In the genomic region with DNA sequence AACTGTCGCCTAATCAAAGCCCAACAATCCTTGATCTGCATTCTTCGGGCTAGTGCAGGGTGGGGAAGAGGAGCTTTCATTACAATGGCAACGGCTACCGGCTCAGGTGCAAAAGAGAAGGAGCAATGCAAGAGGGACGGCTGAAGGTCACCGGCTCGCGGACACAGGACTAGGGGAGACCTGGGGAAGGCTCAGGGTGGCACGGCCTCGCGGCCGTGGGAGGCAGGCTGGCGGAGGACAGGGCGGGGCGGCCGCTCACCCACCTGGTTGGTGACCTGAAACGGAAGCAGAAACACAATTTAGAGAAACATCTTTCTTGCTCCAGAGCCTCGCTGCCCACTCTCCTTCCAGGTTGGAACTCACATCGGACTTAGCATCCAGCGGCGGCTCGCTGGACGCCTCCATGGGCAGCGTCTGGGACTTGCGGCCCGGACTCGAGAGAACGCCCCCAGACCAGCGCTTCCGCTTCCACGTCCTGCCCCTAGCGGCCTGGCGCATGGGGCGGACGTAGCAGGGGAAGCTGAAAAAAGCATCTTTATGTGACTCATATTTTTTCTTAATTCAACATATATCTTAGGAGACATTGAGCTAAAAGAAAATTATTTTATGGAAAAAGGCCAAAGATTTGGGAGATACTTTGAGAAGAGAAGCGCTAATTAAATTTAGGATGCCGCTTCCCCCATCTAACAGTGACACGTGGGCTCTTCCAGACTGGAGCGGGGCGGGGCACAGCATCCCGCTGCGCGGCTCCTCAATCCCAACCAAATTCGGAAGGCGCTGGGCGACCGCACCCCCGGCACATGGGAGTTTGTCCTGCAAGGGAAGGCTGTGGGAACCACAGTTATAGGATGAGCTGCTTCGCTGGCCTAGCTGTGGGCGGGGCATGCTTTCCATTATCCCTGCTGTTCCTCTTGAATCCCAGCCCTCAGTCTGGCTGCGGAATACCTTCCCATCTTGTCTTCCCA, we compare ENCODE assay signal across 8 cellular contexts. TPM values are rescaled to one million over a fixed set of nuclear protein-coding genes. Genes with fewer than 3 reads are reported as not detected.
A peak's percentile ranks its signal among the peaks of the same experiment; 100 is the strongest.
DNase-seq lines count a peak whose midpoint lies in the region; ATAC-seq and TF ChIP-seq lines count a peak whose summit lies in the region.

TSS of gene COMMD6 (minus strand) at position 441 of the 965 bp plus-strand sequence. CDS start at position 405, 36 bp downstream.

- POLR2A ChIA-PET in IMR-90 (lab: Charles Lee; ENCODE audit: unreplicated experiment), result interaction anchor here (0.6 to 1.1 kb wide), 3 partner anchors 13 to 34 kb away, joined by 3 to 5 read pairs (median 3); no protein-coding TSS in a partner anchor
- POLR2A ChIA-PET in PC-9 (lab: Charles Lee; ENCODE audit: unreplicated experiment), result no interaction called here

- H3K36me3 ChIP-seq in IMR-90 (ENCODE audit: control insufficient read depth, insufficient read depth, low read length), result peaks cover 9% of the 10 kb centered on the region
- H3K36me3 ChIP-seq in PC-9 (ENCODE audit: low read depth), result no peaks in the 10 kb centered on the region
- peaks cover 8% of the 10 kb centered on the region for H3K36me3 ChIP-seq in muscle layer of colon (ENCODE audit: insufficient read depth, low read length)

- H3K9me2 ChIP-seq in PC-9 (ENCODE audit: insufficient read depth), result no peaks in the 10 kb centered on the region

- WGBS in IMR-90 (ENCODE audit: extremely low coverage in 2 of 2, insufficient read length in 1 of 2), 2 experiments, result 0% methylated on average over 5 of the region's 51 CpGs; no CpG with 5 or more reads in 1 of the 2 experiments

- peak within 1 kb of the TSS; percentile 96 for H3K4ac ChIP-seq in IMR-90 (ENCODE audit: low read depth, low read length)

- H3K9ac ChIP-seq in IMR-90 (ENCODE audit: low read depth, low read length) (peak within 1 kb of the TSS; percentile 96), muscle layer of colon (ENCODE audit: low read length) (peak within 1 kb of the TSS; percentile 55)

- H2BK15ac ChIP-seq in IMR-90 (ENCODE audit: low read depth, low read length), result 0 out of 3 replicates have a peak within 1 kb of the TSS, but pooled peaks have one; percentile 61

- CTCF ChIA-PET in IMR-90 (lab: Yijun Ruan, JAX), result interaction anchor here (1.6 kb wide), 1 partner anchor 55 kb away, joined by 5 read pairs; the partner anchor contains the start of gene TBC1D4
- CTCF ChIA-PET in PC-9 (lab: Charles Lee), result interaction anchor here (0.7 to 0.9 kb wide), 2 partner anchors 11 to 12 kb away, joined by 3 read pairs; partner anchors contain the start of gene UCHL3

- intact Hi-C loops in IMR-90 (cut with micrococcal nuclease) (no loop called here), PC-9 (cut with micrococcal nuclease; ENCODE audit: unreplicated experiment) (loop anchor here (2.0 kb wide), 1 partner anchor 55 kb away; the partner anchor contains the start of gene TBC1D4)

- no peak for TF ChIP-seq RAD21 in IMR-90 (IDR thresholded peaks at IDR 0.05; ENCODE audit: low read length)

- peak within 1 kb of the TSS; percentile 76 for H2BK120ac ChIP-seq in IMR-90 (ENCODE audit: low read depth, low read length)

- H4K91ac ChIP-seq in IMR-90 (ENCODE audit: insufficient read depth, low read depth, low read length), result peak within 1 kb of the TSS; percentile 91

- TF ChIP-seq CTCF in IMR-90 (conservative IDR thresholded peaks at IDR 0.05; ENCODE audit: low read depth, low read length) (no peak), PC-9 (conservative IDR thresholded peaks at IDR 0.05) (peak; percentile 76)

- H3K4me3 ChIP-seq in IMR-90 (ENCODE audit: insufficient read depth, low read depth, low read length) (peak within 1 kb of the TSS; percentile 90), PC-9 (peak within 1 kb of the TSS; percentile 87), muscle layer of colon (ENCODE audit: low read depth in 1 of 2, low read length in 2 of 2) (peak within 1 kb of the TSS; percentile 84 to 89)

- H3K4me1 ChIP-seq in IMR-90 (ENCODE audit: control insufficient read depth, insufficient read depth, low read length) (peaks cover 3% of the 10 kb centered on the region; the same call in 1 of the 2 replicates), PC-9 (replicated peaks; ENCODE audit: insufficient read depth) (peaks cover 14% of the 10 kb centered on the region), muscle layer of colon (ENCODE audit: insufficient read depth, low read length) (peaks cover 16% of the 10 kb centered on the region)

- BruUV-seq in IMR-90 (replicated peaks; lab: Mats Ljungman, UMichigan) (TSS peak; percentile 51), PC-9 (replicated peaks; lab: Mats Ljungman, UMichigan) (TSS peak; percentile 68)

- H4K5ac ChIP-seq in IMR-90 (ENCODE audit: low read depth, low read length), result peak within 1 kb of the TSS; percentile 83

- peak within 1 kb of the TSS; percentile 85 for H2AK5ac ChIP-seq in IMR-90 (ENCODE audit: low read depth, low read length)

- peak within 1 kb of the TSS; percentile 99 for H3K23ac ChIP-seq in IMR-90 (ENCODE audit: low read depth, low read length)

- H3F3A ChIP-seq in PC-9 (ENCODE audit: insufficient read depth, low read depth), result peaks cover 3% of the 10 kb centered on the region; the same call in 1 of the 2 replicates

- in situ Hi-C loops in IMR-90 (cut with MboI; ENCODE audit: low sequenced_read_pairs), result no loop called here

- peak within 1 kb of the TSS; percentile 97 for H2AK9ac ChIP-seq in IMR-90 (replicated peaks; ENCODE audit: low read depth, low read length, poor library complexity)

- H3K79me2 ChIP-seq in PC-9 (ENCODE audit: low read depth), result peaks cover 26% of the 10 kb centered on the region

- ATAC-seq in GM21529 (IDR thresholded peaks at IDR 0.05; ENCODE audit: unreplicated experiment) (peak; percentile 97), IMR-90 (ENCODE audit: low read depth) (peak; percentile 98), esophagus mucosa (peak; percentile 95)

- H3K18ac ChIP-seq in IMR-90 (ENCODE audit: low read depth, low read length), result peak within 1 kb of the TSS; percentile 83

- peak within 1 kb of the TSS; percentile 85 for H3K27ac ChIP-seq in IMR-90 (ENCODE audit: insufficient read depth, low read length)
- H3K27ac ChIP-seq in PC-9, result peak within 1 kb of the TSS; percentile 7; the same call in 1 of the 2 replicates
- H3K27ac ChIP-seq in muscle layer of colon (ENCODE audit: low read depth, low read length), result peak within 1 kb of the TSS; percentile 77

- peaks cover 32 to 38% of the 10 kb centered on the region in 2 experiments for H3K79me1 ChIP-seq in IMR-90 (ENCODE audit: low read depth in 1 of 2, low read length in 2 of 2)

- H4K8ac ChIP-seq in IMR-90 (ENCODE audit: low read depth in 2 of 2, low read length in 2 of 2), result peak within 1 kb of the TSS; percentile 96 to 98

- DNase-seq in DMS79 (lab: John Stamatoyannopoulos, UW) (peak; percentile 60), IMR-90 (peak; percentile 87), PC-9 (peak; percentile 70 to 75)
- peak; percentile 83 to 84 for DNase-seq in activated T-cell treated with anti-CD3 and anti-CD28 coated beads, Interleukin-2, amount 50 U/mL, for 48 hours
- DNase-seq in stimulated activated CD8-positive, alpha-beta memory T cell treated with anti-CD3 and anti-CD28 coated beads, Interleukin-7, amount 100 ng/mL, for 4 hours (ENCODE audit: low read depth in 2 of 2), result peak; percentile 38 to 62

- no peak within 1 kb of the TSS for H2BK20ac ChIP-seq in IMR-90 (ENCODE audit: low read depth, low read length)

- peak; percentile 82 for TF ChIP-seq POLR2A in IMR-90 (IDR thresholded peaks at IDR 0.05; ENCODE audit: low read depth, low read length)

- H3K4me2 ChIP-seq in IMR-90 (ENCODE audit: low read depth, low read length) (peak within 1 kb of the TSS; percentile 94), PC-9 (peak within 1 kb of the TSS; percentile 96)

- dilution Hi-C loops in IMR-90 (cut with HindIII; ENCODE audit: low sequenced_read_pairs, unreplicated experiment), result no loop called here

- H3K56ac ChIP-seq in IMR-90 (ENCODE audit: extremely low read depth, insufficient read depth, low read length), result peak within 1 kb of the TSS; percentile 83

- H3K9me3 ChIP-seq in IMR-90 (ENCODE audit: control insufficient read depth, insufficient read depth, low read length) (no peaks in the 10 kb centered on the region), PC-9 (ENCODE audit: insufficient read depth, low read depth) (no peaks in the 10 kb centered on the region), muscle layer of colon (ENCODE audit: low read length) (no peaks in the 10 kb centered on the region)

- peaks cover 3% of the 10 kb centered on the region for H3K9me1 ChIP-seq in IMR-90 (ENCODE audit: insufficient read depth, low read length)

- H3K27me3 ChIP-seq in IMR-90 (ENCODE audit: control insufficient read depth, insufficient read depth, low read length) (no peaks in the 10 kb centered on the region), PC-9 (ENCODE audit: insufficient read depth, low read depth) (no peaks in the 10 kb centered on the region), muscle layer of colon (ENCODE audit: control insufficient read depth in 1 of 2, insufficient read depth in 2 of 2, low read length in 2 of 2) (no peaks in the 10 kb centered on the region)

- H2BK5ac ChIP-seq in IMR-90 (ENCODE audit: low read depth, low read length, poor library complexity, severe bottlenecking), result peak within 1 kb of the TSS; percentile 74

- H3K14ac ChIP-seq in IMR-90 (replicated peaks; ENCODE audit: low read depth, low read length), result peak within 1 kb of the TSS; percentile 92

- H4K20me1 ChIP-seq in IMR-90 (ENCODE audit: insufficient read depth, low read length), result peaks cover 3% of the 10 kb centered on the region; the same call in 1 of the 2 replicates
- H4K20me1 ChIP-seq in PC-9 (ENCODE audit: insufficient read depth), result no peaks in the 10 kb centered on the region

- H2AFZ ChIP-seq in IMR-90 (replicated peaks; ENCODE audit: low read length, poor library complexity) (peak within 1 kb of the TSS; percentile 98), PC-9 (peak within 1 kb of the TSS; percentile 85)

TF ChIP-seq in IMR-90, 13 proteins besides CTCF, POLR2A, EP300 and RAD21 (continues in another document):
- TF ChIP-seq FOS (IDR thresholded peaks at IDR 0.05; ENCODE audit: low read depth, low read length) (no peak), CHD1 (IDR thresholded peaks at IDR 0.05; ENCODE audit: low read depth, low read length) (no peak; the same call in 1 of the 2 replicates), MAFK (IDR thresholded peaks at IDR 0.05; ENCODE audit: low read depth, low read length) (no peak), RCOR1 (IDR thresholded peaks at IDR 0.05; ENCODE audit: insufficient replicate concordance, low read length) (no peak), CEBPB (IDR thresholded peaks at IDR 0.05; ENCODE audit: low read depth, low read length) (no peak)

RNA-seq across cellular contexts. Expression of gene COMMD6, which starts in this region (rescaled TPM):
- total RNA-seq in IMR-90 (2012; rRNA removed) (26.7 and 144 TPM in 2 replicates), PC-9 (2021) (117 and 118 TPM in 2 replicates), esophagus mucosa (95.7 TPM)
- polyA plus RNA-seq in IMR-90 (2012; rRNA removed), result 63.5 and 65.3 TPM in 2 replicates
- polyA plus RNA-seq in IMR-90 (2012; cell fraction: cytosol; rRNA removed), result 149 and 260 TPM in 2 replicates
- polyA plus RNA-seq in IMR-90 (2012; cell fraction: nucleus; rRNA removed; ENCODE audit: low replicate concordance), result 14.2 and 26.6 TPM in 2 replicates

Comparison
In these comparisons a context has a peak if more than half of its experiments do, and no peak if none do; other contexts are left out.
1. Peak in every context shown above with its lines: DNase-seq, ATAC-seq, H3K4me3 ChIP-seq and H3K27ac ChIP-seq.
2. H3K27ac ChIP-seq: peak in every context shown above with its lines; median percentile 85 in IMR-90; 77 in muscle layer of colon; 7 in PC-9.